Comparison of ENCODE assay signal across 1 cellular context in the genomic region with DNA sequence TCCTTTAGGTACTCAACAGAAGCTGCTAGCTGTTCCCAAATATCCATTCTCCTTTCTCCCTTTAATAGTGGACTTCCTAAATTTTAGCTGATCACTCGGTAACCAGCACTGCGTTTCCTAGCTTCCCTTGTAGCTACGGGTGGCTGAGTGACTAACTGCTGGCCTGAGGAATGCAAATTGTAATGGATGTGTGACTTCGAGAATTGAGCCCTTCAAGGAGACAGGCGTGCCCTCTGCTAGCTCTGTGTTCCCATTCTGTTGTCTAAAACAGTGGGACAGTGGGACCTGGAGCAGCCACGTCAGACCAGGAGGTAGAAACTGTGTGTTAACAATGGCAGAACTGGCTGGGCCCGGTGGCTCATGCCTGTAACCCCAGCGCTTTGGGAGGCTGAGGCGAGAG.
TF ChIP-seq lines count a peak whose summit lies in the region.

No MANE protein-coding gene starts in this region.

TF ChIP-seq in HepG2, 621 proteins besides CTCF, POLR2A, EP300 and RAD21:
- TF ChIP-seq MAF1 (CRISPR knock-in tag; IDR thresholded peaks at IDR 0.05; ENCODE audit: borderline replicate concordance): no peak
- no peak for TF ChIP-seq SRY (CRISPR knock-in tag; IDR thresholded peaks at IDR 0.05)
- no peak for TF ChIP-seq ZNF609 (CRISPR knock-in tag; IDR thresholded peaks at IDR 0.05; ENCODE audit: borderline replicate concordance)
- no peak for TF ChIP-seq MIXL1 (CRISPR knock-in tag; IDR thresholded peaks at IDR 0.05)
- no peak for TF ChIP-seq ZNF543 (CRISPR knock-in tag; IDR thresholded peaks at IDR 0.05)
- TF ChIP-seq GPN1 (CRISPR knock-in tag; IDR thresholded peaks at IDR 0.05; ENCODE audit: borderline replicate concordance): no peak
